1 cellular context compared by ENCODE assay signal in the genomic region with DNA sequence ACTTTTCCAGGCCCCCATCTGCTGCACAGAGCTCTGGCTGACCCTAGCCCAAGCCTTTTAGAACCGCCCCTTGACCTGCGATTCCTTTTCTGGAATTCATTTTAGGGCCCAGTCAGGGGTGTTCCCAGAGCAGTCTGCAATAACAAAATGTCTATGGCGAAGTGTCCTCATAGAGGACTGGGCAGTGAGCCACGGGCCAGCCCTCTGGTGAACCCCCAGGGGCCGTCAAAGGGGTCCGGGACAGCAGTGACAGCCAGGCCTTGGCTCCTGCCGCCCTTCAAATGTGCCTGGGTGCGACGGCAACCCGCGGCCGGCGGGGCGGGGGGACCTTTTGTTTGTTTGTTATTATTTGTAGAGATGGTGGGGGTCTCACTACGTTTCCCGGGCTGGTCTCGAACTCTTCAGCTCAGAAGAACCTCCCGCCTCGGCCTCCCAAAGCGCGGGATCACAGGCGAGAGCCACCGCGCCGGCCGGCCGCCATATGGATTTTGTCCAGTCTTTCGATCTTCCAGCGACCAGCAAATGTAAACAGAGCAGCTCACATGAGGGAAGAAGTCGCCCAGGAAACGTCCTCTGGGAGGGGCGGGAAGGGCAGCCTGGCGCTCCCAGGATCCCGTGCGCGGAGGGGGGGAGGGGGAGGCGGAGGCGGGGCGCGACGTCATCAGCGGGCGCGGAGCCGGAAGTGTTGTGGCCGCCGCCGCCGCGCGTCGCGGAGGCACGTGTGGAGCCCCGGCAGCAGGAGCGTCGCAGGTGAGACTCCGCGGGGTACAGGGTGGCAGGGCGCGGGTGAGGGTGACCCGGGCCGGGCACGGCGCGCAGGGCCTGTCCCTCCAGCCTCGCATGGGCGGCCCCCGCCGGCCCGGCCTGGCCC.
A peak's percentile ranks its signal among the peaks of the same experiment; 100 is the strongest.
TF ChIP-seq lines count a peak whose summit lies in the region.

Gene TRMT61A (plus strand): TSS at position 685 of the 871 bp plus-strand sequence. CDS start 783 bp downstream, outside the sequence.

TF ChIP-seq in K562, 482 proteins besides CTCF, POLR2A, EP300 and RAD21 (continued from another document and continues in another):
- peak; percentile 54 for TF ChIP-seq MGA (IDR thresholded peaks at IDR 0.05)
- TF ChIP-seq ZNF133 (CRISPR knock-in tag; IDR thresholded peaks at IDR 0.05): no peak
- TF ChIP-seq, protein P1, sequence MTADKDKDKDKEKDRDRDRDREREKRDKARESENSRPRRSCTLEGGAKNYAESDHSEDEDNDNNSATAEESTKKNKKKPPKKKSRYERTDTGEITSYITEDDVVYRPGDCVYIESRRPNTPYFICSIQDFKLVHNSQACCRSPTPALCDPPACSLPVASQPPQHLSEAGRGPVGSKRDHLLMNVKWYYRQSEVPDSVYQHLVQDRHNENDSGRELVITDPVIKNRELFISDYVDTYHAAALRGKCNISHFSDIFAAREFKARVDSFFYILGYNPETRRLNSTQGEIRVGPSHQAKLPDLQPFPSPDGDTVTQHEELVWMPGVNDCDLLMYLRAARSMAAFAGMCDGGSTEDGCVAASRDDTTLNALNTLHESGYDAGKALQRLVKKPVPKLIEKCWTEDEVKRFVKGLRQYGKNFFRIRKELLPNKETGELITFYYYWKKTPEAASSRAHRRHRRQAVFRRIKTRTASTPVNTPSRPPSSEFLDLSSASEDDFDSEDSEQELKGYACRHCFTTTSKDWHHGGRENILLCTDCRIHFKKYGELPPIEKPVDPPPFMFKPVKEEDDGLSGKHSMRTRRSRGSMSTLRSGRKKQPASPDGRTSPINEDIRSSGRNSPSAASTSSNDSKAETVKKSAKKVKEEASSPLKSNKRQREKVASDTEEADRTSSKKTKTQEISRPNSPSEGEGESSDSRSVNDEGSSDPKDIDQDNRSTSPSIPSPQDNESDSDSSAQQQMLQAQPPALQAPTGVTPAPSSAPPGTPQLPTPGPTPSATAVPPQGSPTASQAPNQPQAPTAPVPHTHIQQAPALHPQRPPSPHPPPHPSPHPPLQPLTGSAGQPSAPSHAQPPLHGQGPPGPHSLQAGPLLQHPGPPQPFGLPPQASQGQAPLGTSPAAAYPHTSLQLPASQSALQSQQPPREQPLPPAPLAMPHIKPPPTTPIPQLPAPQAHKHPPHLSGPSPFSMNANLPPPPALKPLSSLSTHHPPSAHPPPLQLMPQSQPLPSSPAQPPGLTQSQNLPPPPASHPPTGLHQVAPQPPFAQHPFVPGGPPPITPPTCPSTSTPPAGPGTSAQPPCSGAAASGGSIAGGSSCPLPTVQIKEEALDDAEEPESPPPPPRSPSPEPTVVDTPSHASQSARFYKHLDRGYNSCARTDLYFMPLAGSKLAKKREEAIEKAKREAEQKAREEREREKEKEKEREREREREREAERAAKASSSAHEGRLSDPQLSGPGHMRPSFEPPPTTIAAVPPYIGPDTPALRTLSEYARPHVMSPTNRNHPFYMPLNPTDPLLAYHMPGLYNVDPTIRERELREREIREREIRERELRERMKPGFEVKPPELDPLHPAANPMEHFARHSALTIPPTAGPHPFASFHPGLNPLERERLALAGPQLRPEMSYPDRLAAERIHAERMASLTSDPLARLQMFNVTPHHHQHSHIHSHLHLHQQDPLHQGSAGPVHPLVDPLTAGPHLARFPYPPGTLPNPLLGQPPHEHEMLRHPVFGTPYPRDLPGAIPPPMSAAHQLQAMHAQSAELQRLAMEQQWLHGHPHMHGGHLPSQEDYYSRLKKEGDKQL (CRISPR knock-in tag; IDR thresholded peaks at IDR 0.05; ENCODE audit: borderline replicate concordance): no peak
- no peak for TF ChIP-seq ZSCAN32 (CRISPR knock-in tag; IDR thresholded peaks at IDR 0.05)
- no peak for TF ChIP-seq ELF4 (CRISPR knock-in tag; IDR thresholded peaks at IDR 0.05)
- no peak for TF ChIP-seq SMAD1 (IDR thresholded peaks at IDR 0.05; ENCODE audit: low read depth, low read length, partially characterized antibody)
- no peak for TF ChIP-seq IFI16 (CRISPR knock-in tag; IDR thresholded peaks at IDR 0.05)
- peak in 1 of 2 experiments; percentile 93; a peak in 2 of 4 replicates for TF ChIP-seq HDAC1 (IDR thresholded peaks at IDR 0.05)
- TF ChIP-seq NR2C1 (IDR thresholded peaks at IDR 0.05): no peak
- TF ChIP-seq NR2C1 (tag; IDR thresholded peaks at IDR 0.05): no peak
- TF ChIP-seq ETV6 (IDR thresholded peaks at IDR 0.05; ENCODE audit: borderline replicate concordance in 1 of 2, low read depth in 2 of 2, low read length in 1 of 2): no peak
- no peak for TF ChIP-seq ETV6 (CRISPR knock-in tag; IDR thresholded peaks at IDR 0.05; ENCODE audit: borderline replicate concordance)
- TF ChIP-seq COPS2 (conservative IDR thresholded peaks at IDR 0.05): no peak
- TF ChIP-seq HNRNPK (IDR thresholded peaks at IDR 0.05; ENCODE audit: low read depth, low read length, poor library complexity, severe bottlenecking): peak; percentile 66
- no peak for TF ChIP-seq TFAM (CRISPR knock-in tag; conservative IDR thresholded peaks at IDR 0.05)
- TF ChIP-seq POLR2H (tag; IDR thresholded peaks at IDR 0.05; ENCODE audit: low read depth): no peak
- no peak for TF ChIP-seq KLF10 (CRISPR knock-in tag; IDR thresholded peaks at IDR 0.05)
- no peak for TF ChIP-seq TAF7 (tag; IDR thresholded peaks at IDR 0.05)
- no peak for TF ChIP-seq NR3C1 (CRISPR knock-in tag; IDR thresholded peaks at IDR 0.05)
- TF ChIP-seq FOXJ2 (tag; IDR thresholded peaks at IDR 0.05): peak; percentile 72; the same call in 1 of the 2 replicates
- no peak for TF ChIP-seq ZNF217 (CRISPR knock-in tag; IDR thresholded peaks at IDR 0.05)
- peak; percentile 62; the same call in 1 of the 2 replicates for TF ChIP-seq ATF1 (CRISPR knock-in tag; IDR thresholded peaks at IDR 0.05)
- peak; percentile 84 for TF ChIP-seq ATF1 (tag; IDR thresholded peaks at IDR 0.05)
- no peak for TF ChIP-seq SP2 (IDR thresholded peaks at IDR 0.05; ENCODE audit: extremely low read depth, low read depth, low read length, poor library complexity, severe bottlenecking)
- TF ChIP-seq FOXA3 (CRISPR knock-in tag; conservative IDR thresholded peaks at IDR 0.05 in 1 of 2, IDR thresholded peaks at IDR 0.05 in 1 of 2): peak; percentile 53 to 87
- no peak for TF ChIP-seq SNAPC5 (CRISPR knock-in tag; IDR thresholded peaks at IDR 0.05)
- TF ChIP-seq ZNF23 (CRISPR knock-in tag; IDR thresholded peaks at IDR 0.05): no peak
- TF ChIP-seq ZNF282 (CRISPR knock-in tag; IDR thresholded peaks at IDR 0.05): no peak
- TF ChIP-seq DIDO1 (tag; IDR thresholded peaks at IDR 0.05; ENCODE audit: low read depth): no peak
- TF ChIP-seq ZNF175 (CRISPR knock-in tag; IDR thresholded peaks at IDR 0.05; ENCODE audit: low read depth): no peak
- no peak for TF ChIP-seq PML (IDR thresholded peaks at IDR 0.05; ENCODE audit: low read length)
- TF ChIP-seq HDGF (IDR thresholded peaks at IDR 0.05): no peak
- TF ChIP-seq, protein P2, sequence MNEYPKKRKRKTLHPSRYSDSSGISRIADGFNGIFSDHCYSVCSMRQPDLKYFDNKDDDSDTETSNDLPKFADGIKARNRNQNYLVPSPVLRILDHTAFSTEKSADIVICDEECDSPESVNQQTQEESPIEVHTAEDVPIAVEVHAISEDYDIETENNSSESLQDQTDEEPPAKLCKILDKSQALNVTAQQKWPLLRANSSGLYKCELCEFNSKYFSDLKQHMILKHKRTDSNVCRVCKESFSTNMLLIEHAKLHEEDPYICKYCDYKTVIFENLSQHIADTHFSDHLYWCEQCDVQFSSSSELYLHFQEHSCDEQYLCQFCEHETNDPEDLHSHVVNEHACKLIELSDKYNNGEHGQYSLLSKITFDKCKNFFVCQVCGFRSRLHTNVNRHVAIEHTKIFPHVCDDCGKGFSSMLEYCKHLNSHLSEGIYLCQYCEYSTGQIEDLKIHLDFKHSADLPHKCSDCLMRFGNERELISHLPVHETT (CRISPR knock-in tag; conservative IDR thresholded peaks at IDR 0.05 in 1 of 2, IDR thresholded peaks at IDR 0.05 in 1 of 2): peak in 1 of 2 experiments; percentile 45; a peak in 1 of 4 replicates
- 0 out of 2 replicates have a peak, but pooled peaks have one; percentile 48 for TF ChIP-seq ZNF766 (CRISPR knock-in tag; conservative IDR thresholded peaks at IDR 0.05)
- no peak for TF ChIP-seq ZNF717 (CRISPR knock-in tag; IDR thresholded peaks at IDR 0.05)
